Comparison of ENCODE assay signal across 19 cellular contexts in the genomic region with DNA sequence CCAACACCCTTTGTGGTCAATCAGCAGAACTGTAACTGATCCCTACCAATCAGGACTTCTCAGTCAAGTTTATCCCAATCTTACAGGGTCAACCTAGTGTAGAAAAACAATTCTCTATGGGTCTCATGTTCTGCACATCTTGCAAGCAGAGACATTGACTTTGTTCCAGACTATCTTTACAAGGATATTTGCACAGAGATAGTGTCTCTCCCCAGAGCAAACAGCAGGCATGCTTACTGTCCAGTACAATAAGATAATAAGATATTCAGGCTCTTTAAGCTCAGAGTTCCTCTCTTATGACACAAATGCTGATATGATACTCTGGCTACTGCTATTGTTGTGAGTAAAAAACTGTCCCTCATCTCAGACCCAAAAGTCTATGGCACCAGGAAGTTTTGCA. TPM values are rescaled to one million over a fixed set of nuclear protein-coding genes. Genes with fewer than 3 reads are reported as not detected.
A peak's percentile ranks its signal among the peaks of the same experiment; 100 is the strongest.
DNase-seq lines count a peak whose midpoint lies in the region; ATAC-seq, FAIRE-seq and TF ChIP-seq lines count a peak whose summit lies in the region.
"Had no signal": no experiment of that assay in that cellular context is flagged by ENCODE, and none has a peak within 500 bp of the region (broad histone marks: within the 10 kb centered on the region; RNA-seq: fewer than 3 reads in every experiment).

No MANE protein-coding gene starts in this region.

- no peaks in the 10 kb centered on the region for H3K4me1 ChIP-seq in foreskin keratinocyte

- H3K27ac Mint-ChIP-seq in T-helper 2 cell treated with Interferon-gamma antibody and Interleukin-4, amounts not matched to agents 5 μg/mL and 100 μg/mL, for 36 hours = no peak overlapping the region
- H3K27ac Mint-ChIP-seq: CD4-positive, alpha-beta T cell; GM23338; HFFc6; IgD-negative memory B cell had no signal

- H3K36me3 Mint-ChIP-seq in T-helper 2 cell treated with Interferon-gamma antibody and Interleukin-4, amounts not matched to agents 5 μg/mL and 100 μg/mL, for 36 hours (ENCODE audit: low read depth) = peaks cover 23% of the 10 kb centered on the region
- H3K36me3 Mint-ChIP-seq: IgD-negative memory B cell had no signal

- peak; percentile 52 for FAIRE-seq in GM19239 (lab: Jason Lieb, UNC)
- FAIRE-seq: A204.1, D721Med, G401.6 had no signal

- H3K4me3 ChIP-seq in fibroblast of villous mesenchyme (ENCODE audit: low read depth, low read length) = no peak overlapping the region
- H3K4me3 ChIP-seq: GM23338 had no signal

- H3K27me3 Mint-ChIP-seq in T-helper 2 cell treated with Interferon-gamma antibody and Interleukin-4, amounts not matched to agents 5 μg/mL and 100 μg/mL, for 36 hours (ENCODE audit: low read depth) = no peaks in the 10 kb centered on the region
- H3K27me3 Mint-ChIP-seq: CD4-positive, alpha-beta T cell; IgD-negative memory B cell had no signal

- no peak overlapping the region for H3K4me3 Mint-ChIP-seq in T-helper 2 cell treated with Interferon-gamma antibody and Interleukin-4, amounts not matched to agents 5 μg/mL and 100 μg/mL, for 36 hours
- H3K4me3 Mint-ChIP-seq: CD4-positive, alpha-beta T cell; GM23338; HFFc6; IgD-negative memory B cell had no signal

- ATAC-seq in foreskin keratinocyte = no peak
- ATAC-seq: GM23338, HCT116 had no signal

- DNase-seq in GM19239 (ENCODE audit: insufficient read length, low spot score) (no peak), fibroblast of villous mesenchyme (ENCODE audit: low read depth) (peak; percentile 38), H4 (ENCODE audit: low spot score) (no peak), NAMALWA (ENCODE audit: low spot score) (no peak), foreskin keratinocyte (no peak)
- DNase-seq in T-helper 2 cell treated with Interferon-gamma antibody and Interleukin-4, amounts not matched to agents 5 μg/mL and 100 μg/mL, for 36 hours (ENCODE audit: low spot score) = no peak
- DNase-seq: AML-193; CD4-positive, alpha-beta T cell; H7; HFFc6 had no signal

- TF ChIP-seq CTCF in VCaP (conservative IDR thresholded peaks at IDR 0.05) (no peak), fibroblast of villous mesenchyme (IDR thresholded peaks at IDR 0.05; ENCODE audit: insufficient read depth, low read depth, low read length) (no peak), foreskin keratinocyte (conservative IDR thresholded peaks at IDR 0.05) (no peak)

- peak overlapping the region; percentile 41 for H3K27ac ChIP-seq in VCaP
- H3K27ac ChIP-seq in foreskin keratinocyte = no peak overlapping the region
- H3K27ac ChIP-seq: C4-2B, HL-60 had no signal

- H3K4me1 Mint-ChIP-seq in T-helper 2 cell treated with Interferon-gamma antibody and Interleukin-4, amounts not matched to agents 5 μg/mL and 100 μg/mL, for 36 hours (ENCODE audit: low read depth) = peaks cover 10% of the 10 kb centered on the region
- H3K4me1 Mint-ChIP-seq: GM23338, IgD-negative memory B cell had no signal

- no peaks in the 10 kb centered on the region for H3K9me3 Mint-ChIP-seq in T-helper 2 cell treated with Interferon-gamma antibody and Interleukin-4, amounts not matched to agents 5 μg/mL and 100 μg/mL, for 36 hours
- H3K9me3 Mint-ChIP-seq: CD4-positive, alpha-beta T cell; GM23338; HFFc6; IgD-negative memory B cell had no signal

- no peaks in the 10 kb centered on the region for H3K27me3 ChIP-seq in foreskin keratinocyte

RNA-seq across cellular contexts. Expression of a gene that starts 53.2 kb away (rescaled TPM):
- 146 and 171 TPM in 2 replicates for total RNA-seq in fibroblast of villous mesenchyme
- 46.6 and 59.7 TPM in 2 replicates for total RNA-seq in H4 (2014; rRNA removed; shearing (Covaris generic))
- 91.4 and 97.7 TPM in 2 replicates for total RNA-seq in foreskin keratinocyte
- 22.4 and 25.3 TPM in 2 replicates for polyA plus RNA-seq in foreskin keratinocyte

RNA-seq across cellular contexts. Expression of a gene that starts 54.8 kb away (rescaled TPM):
- total RNA-seq in fibroblast of villous mesenchyme (0.32 TPM in 1 of 2 replicates, not detected in the other), foreskin keratinocyte (0.24 and 0.46 TPM in 2 replicates)
- total RNA-seq in H4 (2014; rRNA removed; shearing (Covaris generic)) = 0.14 TPM in 1 of 2 replicates, not detected in the other
- polyA plus RNA-seq in foreskin keratinocyte = 0.36 and 0.47 TPM in 2 replicates
- total RNA-seq: CD4-positive, alpha-beta T cell had no signal
- polyA plus RNA-seq: IgD-negative memory B cell had no signal
